In the genomic region with DNA sequence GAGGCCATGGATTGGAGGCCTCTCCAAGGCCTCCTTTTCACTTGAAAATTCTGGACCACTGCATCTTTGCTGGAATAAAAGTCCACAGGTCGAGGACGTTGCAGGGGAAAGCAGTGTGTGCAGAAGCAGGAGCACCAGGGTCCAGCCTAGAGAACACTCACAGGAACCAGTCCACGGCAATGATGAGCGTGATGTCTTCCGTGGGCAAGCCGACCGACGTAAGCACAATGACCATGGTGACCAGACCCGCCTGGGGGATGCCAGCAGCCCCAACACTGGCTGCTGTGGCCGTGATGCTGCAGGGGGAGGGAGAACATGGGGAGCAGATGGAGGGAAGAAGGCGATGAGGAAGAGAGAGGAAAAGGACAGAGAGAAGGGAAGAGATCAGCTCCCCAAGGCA, we compare ENCODE assay signal across 34 cellular contexts. TPM values are rescaled to one million over a fixed set of nuclear protein-coding genes. Genes with fewer than 3 reads are reported as not detected.
"Had no signal": no experiment of that assay in that cellular context is flagged by ENCODE, and none has a peak within 500 bp of the region (broad histone marks: within the 10 kb centered on the region; RNA-seq: fewer than 3 reads in every experiment).

No MANE protein-coding gene starts in this region.

- H3K27me3 Mint-ChIP-seq: stimulated activated naive CD8-positive, alpha-beta T cell treated with anti-CD3 and anti-CD28 coated beads, Interleukin-15, Interleukin-2, amounts not matched to agents 100 ng/mL and 50 ng/mL, for 24 hours; type B pancreatic cell had no signal

- DNase-seq: stimulated activated CD4-positive, alpha-beta T cell treated with anti-CD3 and anti-CD28 coated beads, Interleukin-2, amount 100 ng/mL, for 48 hours; stimulated activated CD4-positive, alpha-beta T cell treated with anti-CD3 and anti-CD28 coated beads, Interleukin-4, amount 100 ng/mL, for 1 hour; stimulated activated CD4-positive, alpha-beta T cell treated with anti-CD3 and anti-CD28 coated beads, Interleukin-4, amount 100 ng/mL, for 24 hours; stimulated activated CD4-positive, alpha-beta T cell treated with anti-CD3 and anti-CD28 coated beads, Interleukin-4, amount 100 ng/mL, for 4 hours; stimulated activated CD8-positive, alpha-beta memory T cell treated with anti-CD3 and anti-CD28 coated beads, Interleukin-4, amount 100 ng/mL, for 48 hours; stimulated activated naive B cell treated with anti-CD40 and anti-IgM and Interleukin-4, amounts not matched to agents 10 μg/mL and 1 μg/mL and 100 μg/mL, for 72 hours; stimulated activated naive CD4-positive, alpha-beta T cell; stimulated activated naive CD4-positive, alpha-beta T cell treated with Interleukin-2 at 50 U/mL for 16 hours; stimulated activated naive CD8-positive, alpha-beta T cell treated with anti-CD3 and anti-CD28 coated beads, Interleukin-15, amount 100 ng/mL, for 72 hours; stimulated activated naive CD8-positive, alpha-beta T cell treated with anti-CD3 and anti-CD28 coated beads, Interleukin-15, Interleukin-2, amounts not matched to agents 100 U/mL and 50 U/mL, for 24 hours; stomach; substantia nigra; testis; thyroid gland; tibial artery; transverse colon; trophoblast cell; upper lobe of right lung; uterus had no signal

- H3K4me1 Mint-ChIP-seq: stimulated activated effector memory CD8-positive, alpha-beta T cell treated with anti-CD3 and anti-CD28 coated beads, Interleukin-12 subunit alpha, Interleukin-12 subunit beta, amount 100 ng/mL, for 72 hours; stimulated activated memory B cell treated with anti-CD40 and anti-IgM and Interleukin-4, amounts not matched to agents 10 μg/mL and 1 μg/mL and 100 μg/mL, for 72 hours; stimulated activated naive B cell treated with anti-CD40 and anti-IgM and Interleukin-4, amounts not matched to agents 10 μg/mL and 1 μg/mL and 100 μg/mL, for 72 hours; stimulated activated naive CD8-positive, alpha-beta T cell treated with anti-CD3 and anti-CD28 coated beads, Interleukin-15, amount 100 ng/mL, for 72 hours had no signal

- H3K9me3 ChIP-seq: suprapubic skin, testis, thoracic aorta, thyroid gland, transverse colon, upper lobe of right lung, uterus, vagina had no signal

- H3K27ac ChIP-seq: stomach, suprapubic skin, testis, thoracic aorta, thyroid gland, tibial artery, tibial nerve, transverse colon, upper lobe of left lung, upper lobe of right lung, uterus, vagina had no signal

- H3K36me3 ChIP-seq: stomach, suprapubic skin, thoracic aorta, thyroid gland, tibial artery, tibial nerve, transverse colon, upper lobe of left lung, upper lobe of right lung, uterus, vagina had no signal

- H3K4me3 Mint-ChIP-seq: stimulated activated effector memory CD8-positive, alpha-beta T cell treated with anti-CD3 and anti-CD28 coated beads, Interleukin-12 subunit alpha, Interleukin-12 subunit beta, amount 100 ng/mL, for 72 hours; stimulated activated memory B cell treated with anti-CD40 and anti-IgM and Interleukin-4, amounts not matched to agents 10 μg/mL and 1 μg/mL and 100 μg/mL, for 72 hours; stimulated activated naive B cell treated with anti-CD40 and anti-IgM and Interleukin-4, amounts not matched to agents 10 μg/mL and 1 μg/mL and 100 μg/mL, for 72 hours; stimulated activated naive CD8-positive, alpha-beta T cell treated with anti-CD3 and anti-CD28 coated beads, Interleukin-15, amount 100 ng/mL, for 72 hours; stimulated activated naive CD8-positive, alpha-beta T cell treated with anti-CD3 and anti-CD28 coated beads, Interleukin-15, Interleukin-2, amounts not matched to agents 100 ng/mL and 50 ng/mL, for 24 hours; type B pancreatic cell had no signal

- ATAC-seq: stimulated activated effector memory CD8-positive, alpha-beta T cell treated with anti-CD3 and anti-CD28 coated beads, Interleukin-12 subunit alpha, Interleukin-12 subunit beta, amount 100 ng/mL, for 72 hours; stimulated activated memory B cell treated with anti-CD40 and anti-IgM and Interleukin-4, amounts not matched to agents 10 μg/mL and 1 μg/mL and 100 μg/mL, for 72 hours; stimulated activated naive B cell treated with anti-CD40 and anti-IgM and Interleukin-4, amounts not matched to agents 10 μg/mL and 1 μg/mL and 100 μg/mL, for 72 hours; stimulated activated naive CD8-positive, alpha-beta T cell treated with anti-CD3 and anti-CD28 coated beads, Interleukin-15, amount 100 ng/mL, for 72 hours; stimulated activated naive CD8-positive, alpha-beta T cell treated with anti-CD3 and anti-CD28 coated beads, Interleukin-15, Interleukin-2, amounts not matched to agents 100 U/mL and 50 U/mL, for 24 hours; upper lobe of right lung had no signal

- FAIRE-seq: urothelium cell line had no signal

- H3K27me3 ChIP-seq: testis, thyroid gland, tibial nerve, upper lobe of left lung, upper lobe of right lung, uterus, vagina had no signal

- H3K4me1 ChIP-seq: stomach, suprapubic skin, testis, thyroid gland, tibial artery, tibial nerve, transverse colon, upper lobe of left lung, upper lobe of right lung, uterus, vagina had no signal

- H3K27ac Mint-ChIP-seq: stimulated activated effector memory CD8-positive, alpha-beta T cell treated with anti-CD3 and anti-CD28 coated beads, Interleukin-12 subunit alpha, Interleukin-12 subunit beta, amount 100 ng/mL, for 72 hours; stimulated activated memory B cell treated with anti-CD40 and anti-IgM and Interleukin-4, amounts not matched to agents 10 μg/mL and 1 μg/mL and 100 μg/mL, for 72 hours; stimulated activated naive B cell treated with anti-CD40 and anti-IgM and Interleukin-4, amounts not matched to agents 10 μg/mL and 1 μg/mL and 100 μg/mL, for 72 hours; stimulated activated naive CD8-positive, alpha-beta T cell treated with anti-CD3 and anti-CD28 coated beads, Interleukin-15, amount 100 ng/mL, for 72 hours; stimulated activated naive CD8-positive, alpha-beta T cell treated with anti-CD3 and anti-CD28 coated beads, Interleukin-15, Interleukin-2, amounts not matched to agents 100 ng/mL and 50 ng/mL, for 24 hours; type B pancreatic cell had no signal

- H3K4me3 ChIP-seq: stomach, suprapubic skin, testis, thoracic aorta, thyroid gland, tibial artery, tibial nerve, transverse colon, upper lobe of left lung, upper lobe of right lung, uterus, vagina had no signal

- H3K36me3 Mint-ChIP-seq: stimulated activated effector memory CD8-positive, alpha-beta T cell treated with anti-CD3 and anti-CD28 coated beads, Interleukin-12 subunit alpha, Interleukin-12 subunit beta, amount 100 ng/mL, for 72 hours; stimulated activated memory B cell treated with anti-CD40 and anti-IgM and Interleukin-4, amounts not matched to agents 10 μg/mL and 1 μg/mL and 100 μg/mL, for 72 hours; stimulated activated naive B cell treated with anti-CD40 and anti-IgM and Interleukin-4, amounts not matched to agents 10 μg/mL and 1 μg/mL and 100 μg/mL, for 72 hours; type B pancreatic cell had no signal

RNA-seq across cellular contexts. Expression of gene OR7C2, which starts 11.5 kb away (rescaled TPM):
- total RNA-seq: stomach, subcutaneous adipose tissue, suprapubic skin, temporal lobe, testis, thoracic aorta, thyroid gland, tibial nerve, transverse colon, upper lobe of left lung, upper lobe of right lung, ureter, urinary bladder, uterus, vagina had no signal
- polyA plus RNA-seq: stomach, thymus, urinary bladder had no signal

RNA-seq across cellular contexts. Expression of gene SLC1A6, which starts 26.9 kb away (rescaled TPM):
- total RNA-seq: subcutaneous adipose tissue, thoracic aorta, tibial nerve, transverse colon, upper lobe of left lung, upper lobe of right lung, urinary bladder, vagina had no signal
- polyA plus RNA-seq: stomach, urinary bladder had no signal
